In the genomic region with DNA sequence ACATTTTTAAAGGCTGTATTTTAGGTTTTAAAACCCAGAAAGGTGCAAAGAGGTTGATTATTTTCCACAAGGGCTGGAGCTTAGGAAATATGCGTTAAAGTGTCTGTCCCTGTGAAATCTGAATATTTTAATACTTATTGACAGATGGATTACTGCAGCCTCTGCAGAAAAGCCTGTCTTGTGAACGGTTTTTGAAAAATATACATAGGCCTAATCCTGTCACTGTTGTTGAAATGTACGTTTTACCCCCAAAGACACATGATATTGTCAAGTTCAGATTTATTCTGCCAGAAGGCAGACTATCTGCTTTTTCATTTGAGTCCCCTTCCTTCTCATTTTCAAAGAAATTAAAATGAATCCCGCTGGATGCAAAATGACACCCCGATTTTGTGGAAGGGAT, we compare ENCODE assay signal across 8 cellular contexts. TPM values are rescaled to one million over a fixed set of nuclear protein-coding genes. Genes with fewer than 3 reads are reported as not detected.
A peak's percentile ranks its signal among the peaks of the same experiment; 100 is the strongest.
DNase-seq lines count a peak whose midpoint lies in the region; ATAC-seq, FAIRE-seq and TF ChIP-seq lines count a peak whose summit lies in the region.

No MANE protein-coding gene starts in this region.

- H3K79me2 ChIP-seq in OCI-LY7 (ENCODE audit: insufficient read depth, low read depth, low read length) = peaks cover 49% of the 10 kb centered on the region
- peaks cover 0 to 12% of the 10 kb centered on the region in 2 experiments; a peak in 1 of 4 replicates for H3K79me2 ChIP-seq in H1 (ENCODE audit: control insufficient read depth in 1 of 2, insufficient read depth in 2 of 2, low read length in 2 of 2)
- H3K79me2 ChIP-seq in osteoblast (ENCODE audit: insufficient read depth, low read length) = peaks cover 24% of the 10 kb centered on the region

- H3K4ac ChIP-seq in H1 (replicated peaks; ENCODE audit: insufficient read length, low read depth, low read length) = no peak overlapping the region

- ATAC-seq in HG02678 (IDR thresholded peaks at IDR 0.05; ENCODE audit: unreplicated experiment) = no peak
- no peak for ATAC-seq in GM19324 (IDR thresholded peaks at IDR 0.05; ENCODE audit: low FRiP score, unreplicated experiment)
- ATAC-seq in GM19351 (IDR thresholded peaks at IDR 0.05; ENCODE audit: unreplicated experiment) = no peak

- peak overlapping the region; percentile 6; the same call in 1 of the 2 replicates for H2BK12ac ChIP-seq in H1 (ENCODE audit: low read depth, low read length)

- no peak overlapping the region for H2BK5ac ChIP-seq in H1 (ENCODE audit: low read depth, low read length)

- peak; percentile 43 for DNase-seq in OCI-LY7 (ENCODE audit: low spot score)
- DNase-seq in H1 (ENCODE audit: low read depth in 1 of 2, low spot score in 2 of 2) = no peak
- no peak for DNase-seq in osteoblast (ENCODE audit: insufficient read length, low spot score, missing footprints)
- no peak for DNase-seq in NCI-H2029 treated with DMSO at 0.1 percent for 48 hours (lab: John Stamatoyannopoulos, UW)

- no peaks in the 10 kb centered on the region for H3K79me1 ChIP-seq in H1 (ENCODE audit: low read depth, low read length)

- no peak for TF ChIP-seq RAD21 in H1 (IDR thresholded peaks at IDR 0.05 in 1 of 2, conservative IDR thresholded peaks at IDR 0.05 in 1 of 2; ENCODE audit: low read depth in 2 of 2, low read length in 2 of 2)

- TF ChIP-seq POLR2A in H1 (IDR thresholded peaks at IDR 0.05; ENCODE audit: control extremely low read depth in 1 of 2, low read depth in 2 of 2, low read length in 2 of 2) = no peak

- H3K9me2 ChIP-seq in OCI-LY7 (ENCODE audit: insufficient read depth, low read length) = no peaks in the 10 kb centered on the region

- H3K27me3 ChIP-seq in BLaER1 (no peaks in the 10 kb centered on the region), H1 (replicated peaks in 1 of 4; ENCODE audit: control insufficient read depth in 3 of 4, extremely low read depth in 1 of 4, insufficient read depth in 3 of 4, low read length in 3 of 4) (peaks cover 0 to under 1% (median 0%) of the 10 kb centered on the region in 4 experiments; a peak in 2 of 7 replicates), osteoblast (ENCODE audit: insufficient read depth, low read length) (no peaks in the 10 kb centered on the region)

- H3K9ac ChIP-seq in BLaER1 (peak overlapping the region; percentile 99), H1 (replicated peaks in 1 of 4; ENCODE audit: extremely low read depth in 1 of 4, low read depth in 3 of 4, low read length in 3 of 4) (no peak overlapping the region; a peak in 2 of 7 replicates)

- no peak overlapping the region for H3K14ac ChIP-seq in H1 (ENCODE audit: insufficient read length)

- H3K23me2 ChIP-seq in H1 (ENCODE audit: low read depth, low read length) = peaks cover 11% of the 10 kb centered on the region

- no peak overlapping the region for H4K5ac ChIP-seq in H1 (ENCODE audit: insufficient read length, low read depth, low read length)

- no peak for FAIRE-seq in H1 (lab: Jason Lieb, UNC)

- H2BK15ac ChIP-seq in H1 (ENCODE audit: low read length) = no peak overlapping the region

- H3K4me2 ChIP-seq in BLaER1 = peak overlapping the region; percentile 98
- H3K4me2 ChIP-seq in OCI-LY7 (ENCODE audit: low read length) = peak overlapping the region; percentile 93
- H3K4me2 ChIP-seq in H1 (ENCODE audit: insufficient read depth in 1 of 2, low read depth in 2 of 2, low read length in 2 of 2) = no peak overlapping the region; a peak in 1 of 4 replicates
- H3K4me2 ChIP-seq in osteoblast (ENCODE audit: insufficient read depth, low read length) = no peak overlapping the region

- intact Hi-C loops in OCI-LY7 (cut with micrococcal nuclease; ENCODE audit: unreplicated experiment) = no loop called here

- no peak overlapping the region for H4K8ac ChIP-seq in H1 (ENCODE audit: extremely low read depth, insufficient read depth, low read length)

- H3K4me3 ChIP-seq in BLaER1 (peak overlapping the region; percentile 97), OCI-LY7 (ENCODE audit: low read depth, low read length, poor library complexity, severe bottlenecking) (peak overlapping the region; percentile 86), H1 (ENCODE audit: extremely low read depth in 1 of 4, insufficient read depth in 2 of 4, low read depth in 3 of 4, low read length in 4 of 4) (no peak overlapping the region), osteoblast (ENCODE audit: insufficient read depth, low read length) (no peak overlapping the region)

- WGBS in H1 (ENCODE audit: extremely low coverage in 1 of 2, insufficient coverage in 1 of 2, insufficient read length in 1 of 2, insufficient replicate concordance in 2 of 2, low coverage in 1 of 2, low lambda C conversion rate in 2 of 2, missing lambda C conversion rate in 1 of 2), 2 experiments = 64% methylated on average over 5 of the region's 5 CpGs; no CpG with 5 or more reads in 1 of the 2 experiments

- CTCF ChIA-PET in OCI-LY7 (lab: Charles Lee; ENCODE audit: unreplicated experiment) = interaction anchor here (1.0 to 3.0 kb wide), 4 partner anchors 153 to 198 kb away, joined by 3 to 18 read pairs (median 6); no protein-coding TSS in a partner anchor
- CTCF ChIA-PET in H1 (lab: Charles Lee; ENCODE audit: partially characterized antibody) = interaction anchor here (0.6 to 2.3 kb wide), 33 partner anchors 9 to 1183 kb away, joined by 3 to 8 read pairs (median 3); no protein-coding TSS in a partner anchor

- H2BK120ac ChIP-seq in H1 (replicated peaks; ENCODE audit: low read depth, low read length) = no peak overlapping the region

- H3K4me1 ChIP-seq in BLaER1 = peaks cover 53% of the 10 kb centered on the region
- H3K4me1 ChIP-seq in OCI-LY7 (ENCODE audit: insufficient read depth, low read length, poor library complexity, severe bottlenecking) = peaks cover 54% of the 10 kb centered on the region
- H3K4me1 ChIP-seq in H1 (replicated peaks in 1 of 4; ENCODE audit: control insufficient read depth in 3 of 4, insufficient read depth in 4 of 4, low read length in 3 of 4) = peaks cover 7 to 22% (median 17%) of the 10 kb centered on the region in 4 experiments; a peak in 6 of 7 replicates
- peaks cover 20% of the 10 kb centered on the region for H3K4me1 ChIP-seq in osteoblast (ENCODE audit: insufficient read depth, low read length)

- no peak overlapping the region for H3K23ac ChIP-seq in H1 (ENCODE audit: insufficient read length)

- H2AFZ ChIP-seq in OCI-LY7 (ENCODE audit: low read length) = peak overlapping the region; percentile 12; the same call in 1 of the 2 replicates
- no peak overlapping the region for H2AFZ ChIP-seq in H1 (ENCODE audit: low read length)
- H2AFZ ChIP-seq in osteoblast (ENCODE audit: low read length) = no peak overlapping the region

- peak overlapping the region; percentile 75 for H3K27ac ChIP-seq in BLaER1
- peak overlapping the region; percentile 90 for H3K27ac ChIP-seq in OCI-LY7 (ENCODE audit: low read depth, low read length, poor library complexity, severe bottlenecking)
- no peak overlapping the region for H3K27ac ChIP-seq in H1 (ENCODE audit: low read depth, low read length)
- peak overlapping the region; percentile 100 for H3K27ac ChIP-seq in osteoblast (ENCODE audit: low read depth, low read length)

- TF ChIP-seq EP300 in H1 (IDR thresholded peaks at IDR 0.05; ENCODE audit: borderline replicate concordance in 1 of 2, low read depth in 2 of 2, low read length in 2 of 2) = no peak

- no peak overlapping the region for H2AK5ac ChIP-seq in H1 (ENCODE audit: low read depth, low read length)

- H3K9me3 ChIP-seq in BLaER1 = no peaks in the 10 kb centered on the region
- no peaks in the 10 kb centered on the region for H3K9me3 ChIP-seq in OCI-LY7 (ENCODE audit: low read length)
- H3K9me3 ChIP-seq in H1 (ENCODE audit: insufficient read depth in 2 of 2, low read depth in 1 of 2, low read length in 1 of 2) = no peaks in the 10 kb centered on the region
- H3K9me3 ChIP-seq in osteoblast (ENCODE audit: low read depth, low read length) = no peaks in the 10 kb centered on the region

- TF ChIP-seq CTCF in OCI-LY7 (conservative IDR thresholded peaks at IDR 0.05; ENCODE audit: low read length) = no peak
- TF ChIP-seq CTCF in H1 (IDR thresholded peaks at IDR 0.05; ENCODE audit: control extremely low read depth in 1 of 3, insufficient read depth in 1 of 3, low read depth in 1 of 3, low read length in 3 of 3) = no peak
- TF ChIP-seq CTCF in osteoblast (IDR thresholded peaks at IDR 0.05; ENCODE audit: extremely low read depth, low read depth, low read length) = no peak

- H3K36me3 ChIP-seq in BLaER1 (no peaks in the 10 kb centered on the region), OCI-LY7 (ENCODE audit: insufficient read depth, low read length) (peaks cover 25% of the 10 kb centered on the region), H1 (ENCODE audit: control insufficient read depth in 2 of 4, insufficient read depth in 4 of 4, low read length in 3 of 4) (no peaks in the 10 kb centered on the region), osteoblast (ENCODE audit: insufficient read depth, low read length) (no peaks in the 10 kb centered on the region)

- no peak overlapping the region for H4K91ac ChIP-seq in H1 (replicated peaks; ENCODE audit: insufficient read length, low read length)

- H4K20me1 ChIP-seq in BLaER1 (peaks cover 21% of the 10 kb centered on the region), OCI-LY7 (ENCODE audit: insufficient read depth, low read length) (no peaks in the 10 kb centered on the region; the same call in 1 of the 2 replicates), H1 (replicated peaks in 1 of 2; ENCODE audit: control insufficient read depth in 1 of 2, insufficient read depth in 2 of 2, low read length in 2 of 2) (no peaks in the 10 kb centered on the region), osteoblast (ENCODE audit: insufficient read depth, low read length) (no peaks in the 10 kb centered on the region)

- POLR2A ChIA-PET in OCI-LY7 (lab: Charles Lee) = interaction anchor here (0.7 to 13.4 kb wide), 18 partner anchors 15 to 1207 kb away, joined by 3 to 531 read pairs (median 14); no protein-coding TSS in a partner anchor
- POLR2A ChIA-PET in H1 (lab: Charles Lee; ENCODE audit: partially characterized antibody) = interaction anchor here (0.6 to 2.1 kb wide), 9 partner anchors 7 to 408 kb away, joined by 3 to 10 read pairs (median 3); no protein-coding TSS in a partner anchor

- H2BK20ac ChIP-seq in H1 (ENCODE audit: low read length) = no peak overlapping the region

- no TSS peak for BruUV-seq in OCI-LY7 (replicated peaks; lab: Mats Ljungman, UMichigan)

- no peak overlapping the region for H3K56ac ChIP-seq in H1 (replicated peaks; ENCODE audit: insufficient read length, low read depth, low read length)

- H3K18ac ChIP-seq in H1 (ENCODE audit: extremely low read depth, low read length) = no peak overlapping the region

RNA-seq across cellular contexts. Expression of a gene that starts 2.2 kb away (rescaled TPM):
- total RNA-seq in OCI-LY7 (2014; rRNA removed; shearing (Covaris generic)) = 62.4 and 65.6 TPM in 2 replicates
- total RNA-seq in OCI-LY7 (2022) (251 and 256 TPM in 2 replicates), osteoblast (35.4 and 40.2 TPM in 2 replicates)
- total RNA-seq in H1 (2021; fragmentation: NEBNext Ultra II Directional; extraction: Animal tissue kit (Norgen Biotek cat#: 25700)) = 8.7 and 10.4 TPM in 2 replicates
- 5.7 and 9.4 TPM in 2 replicates for polyA plus RNA-seq in H1 (2011; rRNA removed)
- 8.0 TPM for polyA plus RNA-seq in H1 (2011; cell fraction: cytosol; rRNA removed)
- 29.9 TPM for polyA plus RNA-seq in H1 (2011; cell fraction: nucleus; rRNA removed)
- 11.7 to 15.2 TPM (median 14.1 TPM) in 4 replicates for polyA plus RNA-seq in H1 (2012, experiment 1 of 2)
- polyA plus RNA-seq in H1 (2012, experiment 2 of 2) = 2.8 TPM
- 4.0 TPM for polyA plus RNA-seq in H1 (2013, experiment 1 of 2)
- polyA plus RNA-seq in H1 (2013, experiment 2 of 2) = 3.6 TPM
- 5.8 and 12.6 TPM in 2 replicates for polyA minus RNA-seq in H1 (2011; rRNA and poly(A)+ RNA removed)
- polyA minus RNA-seq in H1 (2011; cell fraction: cytosol; rRNA and poly(A)+ RNA removed) = 7.0 TPM
- polyA minus RNA-seq in H1 (2011; cell fraction: nucleus; rRNA and poly(A)+ RNA removed) = 10.8 TPM

RNA-seq across cellular contexts. Expression of a gene that starts 45.1 kb away (rescaled TPM):
- not detected in 2 replicates for total RNA-seq in OCI-LY7 (2014; rRNA removed; shearing (Covaris generic))
- not detected in 2 replicates for total RNA-seq in OCI-LY7 (2022)
- total RNA-seq in H1 (2021; fragmentation: NEBNext Ultra II Directional; extraction: Animal tissue kit (Norgen Biotek cat#: 25700)) = not detected in 2 replicates
- polyA plus RNA-seq in H1 (2011; rRNA removed) = not detected in 2 replicates
- polyA plus RNA-seq in H1 (2011; cell fraction: cytosol; rRNA removed) = not detected
- polyA plus RNA-seq in H1 (2011; cell fraction: nucleus; rRNA removed) = not detected
- polyA plus RNA-seq in H1 (2012, experiment 1 of 2) = not detected in 4 replicates
- polyA plus RNA-seq in H1 (2012, experiment 2 of 2) = not detected
- polyA plus RNA-seq in H1 (2013, experiment 1 of 2) = not detected
- polyA plus RNA-seq in H1 (2013, experiment 2 of 2) = not detected
- polyA minus RNA-seq in H1 (2011; rRNA and poly(A)+ RNA removed) = not detected in 2 replicates
- polyA minus RNA-seq in H1 (2011; cell fraction: cytosol; rRNA and poly(A)+ RNA removed) = not detected
- polyA minus RNA-seq in H1 (2011; cell fraction: nucleus; rRNA and poly(A)+ RNA removed) = not detected
- not detected in 2 replicates for total RNA-seq in osteoblast

Comparison
In these comparisons a context has a peak if more than half of its experiments do, and no peak if none do; other contexts are left out.
1. H3K4me2 ChIP-seq: peak in BLaER1 (single experiment) and OCI-LY7 (single experiment); none in H1 (0 of 2) and osteoblast (single experiment).
2. H3K4me3 ChIP-seq: peak in BLaER1 (single experiment) and OCI-LY7 (single experiment); none in H1 (0 of 4) and osteoblast (single experiment).